Comparison of ENCODE assay signal across 5 cellular contexts in genomic region chr16:69360070-69360469, GRCh38. TPM values are rescaled to one million over a fixed set of nuclear protein-coding genes. Genes with fewer than 3 reads are reported as not detected.
"Had no signal": no experiment of that assay in that cellular context is flagged by ENCODE, and none has a peak within 500 bp of the region (broad histone marks: within the 10 kb centered on the region; RNA-seq: fewer than 3 reads in every experiment).

No MANE protein-coding gene starts in this region.

RNA-seq across cellular contexts. Expression of gene TMED6, which starts 8.5 kb away (rescaled TPM):
- total RNA-seq: esophagus squamous epithelium, glomerular endothelial cell, kidney epithelial cell, left ventricle myocardium superior, lower leg skin had no signal
